ENCODE assay signal across 8 cellular contexts in genomic region chr2:26033769-26034596, GRCh38. TPM values are rescaled to one million over a fixed set of nuclear protein-coding genes. Genes with fewer than 3 reads are reported as not detected.
DNase-seq lines count a peak whose midpoint lies in the region; ATAC-seq and TF ChIP-seq lines count a peak whose summit lies in the region.

TSS of gene RAB10 (plus strand) at chr2:26034084. CDS start at chr2:26034609, 525 bp downstream.

- peaks cover 4 to 11% of the 10 kb centered on the region in 2 experiments; a peak in 3 of 4 replicates for H3K4me1 ChIP-seq in SK-N-SH (ENCODE audit: control insufficient read depth in 1 of 2, insufficient read depth in 2 of 2, low read depth in 1 of 2, low read length in 1 of 2)

- CTCF ChIA-PET in SK-N-SH (lab: Yijun Ruan, JAX), result interaction anchor here (0.6 to 4.3 kb wide), 10 partner anchors 8 to 181 kb away, joined by 3 to 23 read pairs (median 4); partner anchors contain the start of gene KIF3C

- WGBS in SK-N-SH (ENCODE audit: low lambda C conversion rate), result 0% methylated on average over 45 of the region's 97 CpGs

- peak; percentile 98 for DNase-seq in GM04504 (ENCODE audit: low read depth)
- peak; percentile 94 for DNase-seq in NCI-H1048 (lab: John Stamatoyannopoulos, UW)
- peak; percentile 99 for DNase-seq in SK-N-SH
- DNase-seq in activated naive CD4-positive, alpha-beta T cell treated with anti-CD3 and anti-CD28 coated beads, Interleukin-2, amount 50 U/mL, for 16 hours, result peak; percentile 99
- peak; percentile 98 for DNase-seq in germinal center (ENCODE audit: low spot score)
- DNase-seq in occipital lobe (lab: John Stamatoyannopoulos, UW), result peak; percentile 97

- H2AFZ ChIP-seq in SK-N-SH (ENCODE audit: low read depth), result peak within 1 kb of the TSS; percentile 91

- 0 out of 2 replicates have a peak, but pooled peaks have one; percentile 7 for TF ChIP-seq RAD21 in SK-N-SH (IDR thresholded peaks at IDR 0.05; ENCODE audit: low read length)

- POLR2A ChIA-PET in SK-N-SH (lab: Yijun Ruan, JAX), result interaction anchor here (0.6 to 2.3 kb wide), 7 partner anchors 15 to 261 kb away, joined by 3 to 11 read pairs (median 4); partner anchors contain the start of gene KIF3C

- H3K27me3 ChIP-seq in SK-N-SH (ENCODE audit: insufficient read depth), result no peaks in the 10 kb centered on the region

- H3K9me3 ChIP-seq in SK-N-SH, result no peaks in the 10 kb centered on the region

- TF ChIP-seq EP300 in SK-N-SH (IDR thresholded peaks at IDR 0.05; ENCODE audit: borderline replicate concordance in 1 of 2, low read depth in 1 of 2, low read length in 1 of 2), result 0 out of 4 replicates have a peak, but pooled peaks of 1 of the 2 experiments have one; percentile 7

- peaks cover 58% of the 10 kb centered on the region for H3K79me2 ChIP-seq in SK-N-SH (ENCODE audit: insufficient read depth)

- no peak for TF ChIP-seq CTCF in SK-N-SH (IDR thresholded peaks at IDR 0.05)

- H3F3A ChIP-seq in SK-N-SH (replicated peaks; ENCODE audit: insufficient read depth), result peaks cover 8% of the 10 kb centered on the region

- peak within 1 kb of the TSS; percentile 82 to 90 for H3K4me3 ChIP-seq in SK-N-SH (ENCODE audit: low read depth in 2 of 2, low read length in 1 of 2)

- H4K20me1 ChIP-seq in SK-N-SH (ENCODE audit: insufficient read depth), result peaks cover 46% of the 10 kb centered on the region

- ATAC-seq in HG02571 (IDR thresholded peaks at IDR 0.05; ENCODE audit: unreplicated experiment), result peak; percentile 94

- peak within 1 kb of the TSS; percentile 91 to 94 for H3K27ac ChIP-seq in SK-N-SH (ENCODE audit: low read depth in 2 of 2, low read length in 1 of 2)
- H3K27ac ChIP-seq in temporal lobe (ENCODE audit: low read depth, low read length), result peak within 1 kb of the TSS; percentile 94

- H3K9me2 ChIP-seq in SK-N-SH, result no peaks in the 10 kb centered on the region

- peak within 1 kb of the TSS; percentile 98 for H3K4me2 ChIP-seq in SK-N-SH

- H3K9ac ChIP-seq in SK-N-SH, result peak within 1 kb of the TSS; percentile 87

- peaks cover 0 to 14% of the 10 kb centered on the region in 2 experiments for H3K36me3 ChIP-seq in SK-N-SH (replicated peaks in 1 of 2; ENCODE audit: control insufficient read depth in 1 of 2, insufficient read depth in 2 of 2, low read length in 1 of 2)

TF ChIP-seq in SK-N-SH, 30 proteins besides CTCF, POLR2A, EP300 and RAD21 (continues in another document):
- TF ChIP-seq MEF2A (IDR thresholded peaks at IDR 0.05; ENCODE audit: borderline replicate concordance, low read depth) (no peak), RXRA (IDR thresholded peaks at IDR 0.05; ENCODE audit: borderline replicate concordance, low read depth) (no peak), RCOR1 (IDR thresholded peaks at IDR 0.05; ENCODE audit: low read length) (0 out of 2 replicates have a peak, but pooled peaks have one; percentile 7), FOXJ3 (CRISPR knock-in tag; IDR thresholded peaks at IDR 0.05) (no peak), FOSL2 (IDR thresholded peaks at IDR 0.05; ENCODE audit: borderline replicate concordance, low read depth) (no peak), TEAD4 (IDR thresholded peaks at IDR 0.05; ENCODE audit: borderline replicate concordance, insufficient read depth) (0 out of 2 replicates have a peak, but pooled peaks have one; percentile 15), MXI1 (IDR thresholded peaks at IDR 0.05; ENCODE audit: low read depth, low read length) (peak; percentile 8; the same call in 1 of the 2 replicates), TCF12 (IDR thresholded peaks at IDR 0.05) (no peak; the same call in 1 of the 2 replicates), USF2 (IDR thresholded peaks at IDR 0.05; ENCODE audit: borderline replicate concordance, low read depth, low read length) (no peak), USF1 (IDR thresholded peaks at IDR 0.05; ENCODE audit: borderline replicate concordance, low read depth) (no peak), NRF1 (IDR thresholded peaks at IDR 0.05; ENCODE audit: low read depth, low read length) (peak; percentile 88), IRF3 (IDR thresholded peaks at IDR 0.05; ENCODE audit: low read depth, low read length) (no peak), TAF1 (IDR thresholded peaks at IDR 0.05; ENCODE audit: borderline replicate concordance, low read depth, low read length) (peak; percentile 91), PBX3 (IDR thresholded peaks at IDR 0.05) (no peak), EZH2phosphoT487 (IDR thresholded peaks at IDR 0.05; ENCODE audit: borderline replicate concordance, low read depth) (no peak), YY1 (IDR thresholded peaks at IDR 0.05; ENCODE audit: low read depth) (peak; percentile 86), GABPA (IDR thresholded peaks at IDR 0.05; ENCODE audit: low read depth) (no peak), RFX5 (IDR thresholded peaks at IDR 0.05; ENCODE audit: low read length) (0 out of 2 replicates have a peak, but pooled peaks have one; percentile 12), SMC3 (IDR thresholded peaks at IDR 0.05; ENCODE audit: low read depth, low read length) (no peak), FOXM1 (IDR thresholded peaks at IDR 0.05; ENCODE audit: low read depth) (no peak), SIN3A (IDR thresholded peaks at IDR 0.05; ENCODE audit: borderline replicate concordance, low read depth, low read length) (peak; percentile 63; the same call in 1 of the 2 replicates), ZBTB33 (IDR thresholded peaks at IDR 0.05; ENCODE audit: borderline replicate concordance, low read depth) (no peak), CHD2 (IDR thresholded peaks at IDR 0.05; ENCODE audit: low read length, partially characterized antibody) (no peak)

RNA-seq across cellular contexts. Expression of gene RAB10, which starts in this region (rescaled TPM):
- polyA plus RNA-seq in SK-N-SH (2012; rRNA removed), result 47.5 and 57.5 TPM in 2 replicates
- polyA plus RNA-seq in SK-N-SH (2012; cell fraction: cytosol; rRNA removed), result 67.5 and 114 TPM in 2 replicates
- polyA plus RNA-seq in SK-N-SH (2012; cell fraction: nucleus; rRNA removed), result 40.9 and 56.5 TPM in 2 replicates
- total RNA-seq in occipital lobe (162 TPM), temporal lobe (114 TPM)

Comparison
In these comparisons a context has a peak if more than half of its experiments do, and no peak if none do; other contexts are left out.
1. Peak in every context shown above with its lines: DNase-seq, ATAC-seq, H3K4me3 ChIP-seq and H3K27ac ChIP-seq.